22 cellular contexts compared by ENCODE assay signal in the genomic region with DNA sequence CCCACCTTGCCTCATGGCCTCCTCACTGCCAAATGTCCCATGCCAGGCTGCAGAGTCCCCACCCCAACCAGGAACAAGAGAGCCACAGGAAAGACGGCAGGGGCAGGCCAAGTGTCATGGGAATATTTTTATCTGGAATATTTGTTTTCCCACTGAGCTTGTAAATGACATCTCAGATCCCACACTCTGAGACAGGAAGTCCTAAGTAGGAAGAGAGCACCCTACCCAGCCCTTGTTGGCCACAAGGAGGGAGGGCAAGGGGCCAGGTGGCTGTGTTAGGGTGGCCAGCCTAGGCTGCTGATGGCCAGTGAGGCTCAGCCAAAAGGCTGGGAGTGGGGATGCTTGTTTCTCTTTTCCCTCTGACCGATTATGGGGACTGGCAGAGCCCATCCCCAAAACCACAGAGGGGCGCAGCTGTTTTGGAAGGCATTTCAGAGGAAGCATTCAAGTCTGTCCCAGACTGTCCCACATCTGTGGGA. TPM values are rescaled to one million over a fixed set of nuclear protein-coding genes. Genes with fewer than 3 reads are reported as not detected.
DNase-seq lines count a peak whose midpoint lies in the region; ATAC-seq, FAIRE-seq and TF ChIP-seq lines count a peak whose summit lies in the region.
"Had no signal": no experiment of that assay in that cellular context is flagged by ENCODE, and none has a peak within 500 bp of the region (broad histone marks: within the 10 kb centered on the region; RNA-seq: fewer than 3 reads in every experiment).

No MANE protein-coding gene starts in this region.

- H2BK5ac ChIP-seq in H1 (ENCODE audit: low read depth, low read length) (no peak overlapping the region), neuronal stem cell (ENCODE audit: low read length) (no peak overlapping the region)

- H2BK120ac ChIP-seq in H1 (replicated peaks; ENCODE audit: low read depth, low read length): no peak overlapping the region
- peak overlapping the region; percentile 76 for H2BK120ac ChIP-seq in neuronal stem cell (ENCODE audit: low read depth, low read length)

- H4K91ac ChIP-seq in H1 (replicated peaks; ENCODE audit: insufficient read length, low read length) (no peak overlapping the region), neuronal stem cell (ENCODE audit: low read depth, low read length, poor library complexity) (no peak overlapping the region)

- ATAC-seq in Right ventricle myocardium inferior: no peak
- no peak for ATAC-seq in GM19395 (IDR thresholded peaks at IDR 0.05; ENCODE audit: unreplicated experiment)
- ATAC-seq: CD8-positive, alpha-beta T cell had no signal

- FAIRE-seq in H1 (lab: Jason Lieb, UNC): no peak
- FAIRE-seq: A204.1, D721Med, GM12891, GM18507 had no signal

- no peak overlapping the region for H3K23ac ChIP-seq in H1 (ENCODE audit: insufficient read length)
- H3K23ac ChIP-seq in neuronal stem cell (ENCODE audit: low read depth, low read length, poor library complexity): no peak overlapping the region

- H3K36me3 ChIP-seq in left ventricle myocardium inferior (no peaks in the 10 kb centered on the region), H1 (ENCODE audit: control insufficient read depth in 2 of 4, insufficient read depth in 4 of 4, low read length in 3 of 4) (no peaks in the 10 kb centered on the region), neuronal stem cell (replicated peaks in 1 of 2; ENCODE audit: control insufficient read depth in 2 of 2, insufficient read depth in 2 of 2, low read length in 2 of 2) (no peaks in the 10 kb centered on the region)
- H3K36me3 ChIP-seq: BLaER1 had no signal

- TF ChIP-seq RAD21 in H1 (IDR thresholded peaks at IDR 0.05 in 1 of 2, conservative IDR thresholded peaks at IDR 0.05 in 1 of 2; ENCODE audit: low read depth in 2 of 2, low read length in 2 of 2): no peak

- H3K4me2 ChIP-seq in H1 (ENCODE audit: insufficient read depth in 1 of 2, low read depth in 2 of 2, low read length in 2 of 2) (no peak overlapping the region), neuronal stem cell (ENCODE audit: insufficient read depth, low read length, poor library complexity, severe bottlenecking) (no peak overlapping the region)
- H3K4me2 ChIP-seq: BLaER1, PC-9 had no signal

- CTCF ChIA-PET in H1 (lab: Charles Lee; ENCODE audit: partially characterized antibody): interaction anchor here (0.9 to 1.2 kb wide), 3 partner anchors 10 to 160 kb away, joined by 3 to 7 read pairs (median 3); no protein-coding TSS in a partner anchor
- CTCF ChIA-PET in activated CD4-positive, alpha-beta memory T cell treated with anti-CD3 and anti-CD28 coated beads for 36 hours (lab: Charles Lee): no interaction called here

- no peaks in the 10 kb centered on the region for H3K36me3 Mint-ChIP-seq in activated CD4-positive, alpha-beta memory T cell treated with anti-CD3 and anti-CD28 coated beads for 36 hours
- H3K36me3 Mint-ChIP-seq: CD8-positive, alpha-beta T cell had no signal

- H3K9ac ChIP-seq in H1 (replicated peaks in 1 of 4; ENCODE audit: extremely low read depth in 1 of 4, low read depth in 3 of 4, low read length in 3 of 4) (no peak overlapping the region), neuronal stem cell (ENCODE audit: low read depth, low read length, poor library complexity) (no peak overlapping the region)
- H3K9ac ChIP-seq: BLaER1, GM23248 had no signal

- H3K4ac ChIP-seq in H1 (replicated peaks; ENCODE audit: insufficient read length, low read depth, low read length) (no peak overlapping the region), neuronal stem cell (ENCODE audit: low read length) (no peak overlapping the region)

- H3K79me1 ChIP-seq in H1 (ENCODE audit: low read depth, low read length) (no peaks in the 10 kb centered on the region), neuronal stem cell (ENCODE audit: low read depth, low read length) (peaks cover 4% of the 10 kb centered on the region)

- intact Hi-C loops in Right ventricle myocardium inferior (cut with DNase I): no loop called here
- intact Hi-C loops in left ventricle myocardium inferior (cut with micrococcal nuclease): no loop called here
- intact Hi-C loops in activated CD4-positive, alpha-beta memory T cell treated with anti-CD3 and anti-CD28 coated beads for 36 hours (cut with micrococcal nuclease): no loop called here

- H3K56ac ChIP-seq in H1 (replicated peaks; ENCODE audit: insufficient read length, low read depth, low read length): no peak overlapping the region

- no peaks in the 10 kb centered on the region for H3K23me2 ChIP-seq in H1 (ENCODE audit: low read depth, low read length)

- H3K79me2 ChIP-seq in H1 (ENCODE audit: control insufficient read depth in 1 of 2, insufficient read depth in 2 of 2, low read length in 2 of 2): no peaks in the 10 kb centered on the region

- peaks cover 13% of the 10 kb centered on the region for H3K27me3 Mint-ChIP-seq in activated CD4-positive, alpha-beta memory T cell treated with anti-CD3 and anti-CD28 coated beads for 36 hours

- no peak overlapping the region for H2BK20ac ChIP-seq in H1 (ENCODE audit: low read length)

- TF ChIP-seq CTCF in left ventricle myocardium inferior (IDR thresholded peaks at IDR 0.05; ENCODE audit: borderline replicate concordance) (no peak), H1 (IDR thresholded peaks at IDR 0.05; ENCODE audit: control extremely low read depth in 1 of 3, insufficient read depth in 1 of 3, low read depth in 1 of 3, low read length in 3 of 3) (no peak)

- no peak overlapping the region for H3K27ac Mint-ChIP-seq in activated CD4-positive, alpha-beta memory T cell treated with anti-CD3 and anti-CD28 coated beads for 36 hours
- H3K27ac Mint-ChIP-seq: CD8-positive, alpha-beta T cell had no signal

- H2AFZ ChIP-seq in H1 (ENCODE audit: low read length) (no peak overlapping the region), neuronal stem cell (ENCODE audit: low read length) (no peak overlapping the region)
- H2AFZ ChIP-seq: GM23248, PC-9 had no signal

- H3K9me3 Mint-ChIP-seq in activated CD4-positive, alpha-beta memory T cell treated with anti-CD3 and anti-CD28 coated beads for 36 hours: no peaks in the 10 kb centered on the region
- H3K9me3 Mint-ChIP-seq: CD8-positive, alpha-beta T cell had no signal

- POLR2A ChIA-PET in H1 (lab: Charles Lee; ENCODE audit: partially characterized antibody): interaction anchor here (1.0 kb wide), 1 partner anchor 50 kb away, joined by 3 read pairs; no protein-coding TSS in a partner anchor
- POLR2A ChIA-PET in activated CD4-positive, alpha-beta memory T cell treated with anti-CD3 and anti-CD28 coated beads for 36 hours (lab: Charles Lee): no interaction called here

- H3K14ac ChIP-seq in H1 (ENCODE audit: insufficient read length) (no peak overlapping the region), neuronal stem cell (ENCODE audit: low read length) (no peak overlapping the region)

- H3K4me1 ChIP-seq in left ventricle myocardium inferior (no peaks in the 10 kb centered on the region), H1 (replicated peaks in 1 of 4; ENCODE audit: control insufficient read depth in 3 of 4, insufficient read depth in 4 of 4, low read length in 3 of 4) (peaks cover 3 to 13% (median 5%) of the 10 kb centered on the region in 4 experiments; a peak in 5 of 7 replicates), neuronal stem cell (ENCODE audit: control insufficient read depth in 2 of 2, insufficient read depth in 1 of 2, low read depth in 1 of 2, low read length in 2 of 2) (peaks cover 5 to 11% of the 10 kb centered on the region in 2 donors)

- H3K9me3 ChIP-seq in left ventricle myocardium inferior (replicated peaks) (no peaks in the 10 kb centered on the region), H1 (ENCODE audit: insufficient read depth in 2 of 2, low read depth in 1 of 2, low read length in 1 of 2) (peaks cover 0 to 1% of the 10 kb centered on the region in 2 experiments; a peak in 1 of 4 replicates), neuronal stem cell (replicated peaks in 1 of 2; ENCODE audit: control insufficient read depth in 2 of 2, insufficient read depth in 1 of 2, low read depth in 1 of 2, low read length in 2 of 2) (no peaks in the 10 kb centered on the region)

- no peak overlapping the region for H2BK15ac ChIP-seq in H1 (ENCODE audit: low read length)
- H2BK15ac ChIP-seq in neuronal stem cell (ENCODE audit: low read length): peak overlapping the region; percentile 47

- H3K27me3 ChIP-seq in left ventricle myocardium inferior (ENCODE audit: low read depth) (peaks cover 65% of the 10 kb centered on the region), H1 (replicated peaks in 1 of 4; ENCODE audit: control insufficient read depth in 3 of 4, extremely low read depth in 1 of 4, insufficient read depth in 3 of 4, low read length in 3 of 4) (no peaks in the 10 kb centered on the region), neuronal stem cell (ENCODE audit: control insufficient read depth in 3 of 3, insufficient read depth in 3 of 3, low read depth in 1 of 3, low read length in 3 of 3) (no peaks in the 10 kb centered on the region)
- H3K27me3 ChIP-seq: BLaER1 had no signal

- 100% methylated on average over 3 of the region's 3 CpGs; no CpG with 5 or more reads in 1 of the 2 experiments for WGBS in H1 (ENCODE audit: extremely low coverage in 1 of 2, insufficient coverage in 1 of 2, insufficient read length in 1 of 2, insufficient replicate concordance in 2 of 2, low coverage in 1 of 2, low lambda C conversion rate in 2 of 2, missing lambda C conversion rate in 1 of 2), 2 experiments
- WGBS in neuronal stem cell (ENCODE audit: extremely low coverage in 2 of 2, insufficient read length in 2 of 2, insufficient replicate concordance in 1 of 2), 2 donors: no CpG with 5 or more reads among the region's 3 CpGs

- no peak for TF ChIP-seq POLR2A in H1 (IDR thresholded peaks at IDR 0.05; ENCODE audit: control extremely low read depth in 1 of 2, low read depth in 2 of 2, low read length in 2 of 2)

- no peaks in the 10 kb centered on the region for H3K4me1 Mint-ChIP-seq in activated CD4-positive, alpha-beta memory T cell treated with anti-CD3 and anti-CD28 coated beads for 36 hours (ENCODE audit: low read depth)

- no peak for TF ChIP-seq EP300 in H1 (IDR thresholded peaks at IDR 0.05; ENCODE audit: borderline replicate concordance in 1 of 2, low read depth in 2 of 2, low read length in 2 of 2)

- H2BK12ac ChIP-seq in H1 (ENCODE audit: low read depth, low read length): no peak overlapping the region; the same call in 1 of the 2 replicates
- peak overlapping the region; percentile 33 for H2BK12ac ChIP-seq in neuronal stem cell (ENCODE audit: low read length)

- H4K8ac ChIP-seq in H1 (ENCODE audit: extremely low read depth, insufficient read depth, low read length) (peak overlapping the region; percentile 26; the same call in 1 of the 2 replicates), neuronal stem cell (ENCODE audit: low read depth, low read length) (no peak overlapping the region)

- no peak overlapping the region for H3K27ac ChIP-seq in left ventricle myocardium inferior (replicated peaks)
- H3K27ac ChIP-seq in H1 (ENCODE audit: low read depth, low read length): no peak overlapping the region
- no peak overlapping the region for H3K27ac ChIP-seq in neuronal stem cell (replicated peaks; ENCODE audit: low read length)
- H3K27ac ChIP-seq: BLaER1, GM23248, PC-9, SK-N-MC had no signal

- H4K20me1 ChIP-seq in H1 (replicated peaks in 1 of 2; ENCODE audit: control insufficient read depth in 1 of 2, insufficient read depth in 2 of 2, low read length in 2 of 2): peaks cover 0 to 2% of the 10 kb centered on the region in 2 experiments
- H4K20me1 ChIP-seq: BLaER1 had no signal

- H3K4me3 ChIP-seq in left ventricle myocardium inferior (no peak overlapping the region), H1 (ENCODE audit: extremely low read depth in 1 of 4, insufficient read depth in 2 of 4, low read depth in 3 of 4, low read length in 4 of 4) (no peak overlapping the region), neuronal stem cell (ENCODE audit: low read length in 2 of 2) (no peak overlapping the region)
- H3K4me3 ChIP-seq: BLaER1, GM23248, PC-9, SK-N-MC had no signal

- no peak overlapping the region for H4K5ac ChIP-seq in H1 (ENCODE audit: insufficient read length, low read depth, low read length)

- H3K18ac ChIP-seq in H1 (ENCODE audit: extremely low read depth, low read length) (0 out of 2 replicates have a peak overlapping the region, but pooled peaks have one; percentile 29), neuronal stem cell (ENCODE audit: low read length) (peak overlapping the region; percentile 92)

- H3K4me3 Mint-ChIP-seq in activated CD4-positive, alpha-beta memory T cell treated with anti-CD3 and anti-CD28 coated beads for 36 hours: no peak overlapping the region
- H3K4me3 Mint-ChIP-seq: CD8-positive, alpha-beta T cell had no signal

- peak; percentile 16 for DNase-seq in Right ventricle myocardium inferior (ENCODE audit: missing footprints)
- no peak for DNase-seq in left ventricle myocardium inferior
- no peak for DNase-seq in H1 (ENCODE audit: low read depth in 1 of 2, low spot score in 2 of 2)
- DNase-seq in neuronal stem cell (ENCODE audit: low spot score): no peak
- DNase-seq in DMS 273 treated with DMSO at 0.1 percent for 48 hours (lab: John Stamatoyannopoulos, UW): no peak
- no peak for DNase-seq in foreskin melanocyte
- no peak for DNase-seq in activated CD4-positive, alpha-beta memory T cell treated with anti-CD3 and anti-CD28 coated beads for 36 hours
- DNase-seq: CD8-positive, alpha-beta T cell; GF-D8; GM23248; Karpas-422; NCI-H1105 treated with DMSO at 0.1 percent for 48 hours; NCI-H2029 treated with DMSO at 0.1 percent for 48 hours; NCI-H774; PC-9 had no signal

- H2AK5ac ChIP-seq in H1 (ENCODE audit: low read depth, low read length) (no peak overlapping the region), neuronal stem cell (ENCODE audit: low read depth, low read length) (peak overlapping the region; percentile 89)

RNA-seq across cellular contexts. Expression of a gene that starts 7.7 kb away (rescaled TPM):
- total RNA-seq in Right ventricle myocardium inferior: 34.8 TPM
- 17.5 TPM for total RNA-seq in left ventricle myocardium inferior
- 1.1 and 1.3 TPM in 2 replicates for total RNA-seq in H1 (2021; fragmentation: NEBNext Ultra II Directional; extraction: Animal tissue kit (Norgen Biotek cat#: 25700))
- 0.17 and 0.49 TPM in 2 replicates for polyA plus RNA-seq in H1 (2011; rRNA removed)
- 0.12 TPM for polyA plus RNA-seq in H1 (2011; cell fraction: cytosol; rRNA removed)
- polyA plus RNA-seq in H1 (2011; cell fraction: nucleus; rRNA removed): 0.46 TPM
- polyA plus RNA-seq in H1 (2012, experiment 1 of 2): 0.13 to 0.48 TPM in 2 of 4 replicates, not detected in the others
- 0.07 TPM for polyA plus RNA-seq in H1 (2012, experiment 2 of 2)
- 5.1 TPM for polyA plus RNA-seq in H1 (2013, experiment 1 of 2)
- 5.0 TPM for polyA plus RNA-seq in H1 (2013, experiment 2 of 2)
- polyA minus RNA-seq in H1 (2011; rRNA and poly(A)+ RNA removed): 0.12 and 0.16 TPM in 2 replicates
- not detected for polyA minus RNA-seq in H1 (2011; cell fraction: cytosol; rRNA and poly(A)+ RNA removed)
- not detected for polyA minus RNA-seq in H1 (2011; cell fraction: nucleus; rRNA and poly(A)+ RNA removed)
- 61.0 TPM for polyA plus RNA-seq in neuronal stem cell (2013, experiment 1 of 2)
- 58.1 TPM for polyA plus RNA-seq in neuronal stem cell (2013, experiment 2 of 2)
- not detected for total RNA-seq in activated CD4-positive, alpha-beta memory T cell treated with anti-CD3 and anti-CD28 coated beads for 36 hours
- total RNA-seq: CD8-positive, alpha-beta T cell; PC-9 had no signal
